Comparison of ENCODE assay signal across 8 cellular contexts in genomic region chr15:39781967-39782292, GRCh38. TPM values are rescaled to one million over a fixed set of nuclear protein-coding genes. Genes with fewer than 3 reads are reported as not detected.
DNase-seq lines count a peak whose midpoint lies in the region; ATAC-seq and TF ChIP-seq lines count a peak whose summit lies in the region.

No MANE protein-coding gene starts in this region.

- no peaks in the 10 kb centered on the region for H3K9me3 ChIP-seq in CD8-positive, alpha-beta T cell (ENCODE audit: low read length)
- no peaks in the 10 kb centered on the region for H3K9me3 ChIP-seq in neuron (ENCODE audit: low read length)

- peaks cover 48% of the 10 kb centered on the region for H3K4me1 Mint-ChIP-seq in CD8-positive, alpha-beta T cell (ENCODE audit: low read depth)

- H3K27ac Mint-ChIP-seq in CD8-positive, alpha-beta T cell, result peak overlapping the region; percentile 87

- no peak for DNase-seq in CD8-positive, alpha-beta T cell
- DNase-seq in NB4 (ENCODE audit: low read depth), result no peak
- no peak for DNase-seq in dorsolateral prefrontal cortex
- no peak for DNase-seq in C1 segment of cervical spinal cord (lab: John Stamatoyannopoulos, UW)
- DNase-seq in globus pallidus (ENCODE audit: low spot score), result no peak
- no peak for DNase-seq in NCI-H187 (lab: John Stamatoyannopoulos, UW)

- H3K4me1 ChIP-seq in CD8-positive, alpha-beta T cell (ENCODE audit: insufficient read depth, low read length), result peaks cover 20% of the 10 kb centered on the region
- H3K4me1 ChIP-seq in neuron (ENCODE audit: insufficient read depth, low read length), result peaks cover 57% of the 10 kb centered on the region

- intact Hi-C loops in CD8-positive, alpha-beta T cell (cut with DNase I, micrococcal nuclease), result loop anchor here (1.0 to 10.0 kb wide), 16 partner anchors 140 to 1335 kb away; partner anchors contain the start of genes EIF2AK4 (in 2 of the 2), INAFM2 (in 2 of the 2), SRP14 (in 2 of the 2) and BUB1B (in 1 of the 2)
- intact Hi-C loops in dorsolateral prefrontal cortex (cut with DNase I), result loop anchor here (5.0 to 10.0 kb wide), 4 partner anchors 140 to 493 kb away; partner anchors contain the start of gene GPR176 (in 1 of the 2)

- H3K27me3 ChIP-seq in CD8-positive, alpha-beta T cell (ENCODE audit: insufficient read depth, low read length), result no peaks in the 10 kb centered on the region
- H3K27me3 ChIP-seq in dorsolateral prefrontal cortex (no peaks in the 10 kb centered on the region), neuron (ENCODE audit: insufficient read depth, low read length) (no peaks in the 10 kb centered on the region)

- no peak for TF ChIP-seq CTCF in CD8-positive, alpha-beta T cell (IDR thresholded peaks at IDR 0.05)
- TF ChIP-seq CTCF in NB4 (IDR thresholded peaks at IDR 0.05; ENCODE audit: low read depth, low read length) (no peak), dorsolateral prefrontal cortex (IDR thresholded peaks at IDR 0.05 in 54 of 56, conservative IDR thresholded peaks at IDR 0.05 in 2 of 56; ENCODE audit: low read depth in 1 of 56, partially characterized antibody in 56 of 56) (no peak)

- H3K27me3 Mint-ChIP-seq in CD8-positive, alpha-beta T cell (ENCODE audit: low read depth), result peaks cover 2% of the 10 kb centered on the region

- no peak for ATAC-seq in CD8-positive, alpha-beta T cell
- ATAC-seq in GM21825 (IDR thresholded peaks at IDR 0.05; ENCODE audit: unreplicated experiment), result no peak

- peaks cover 19% of the 10 kb centered on the region for H3K36me3 Mint-ChIP-seq in CD8-positive, alpha-beta T cell

- TF ChIP-seq POLR2A in NB4 (IDR thresholded peaks at IDR 0.05; ENCODE audit: extremely low read depth, insufficient read length), result no peak

- POLR2A ChIA-PET in CD8-positive, alpha-beta T cell (lab: Charles Lee), result interaction anchor here (1.1 to 1.4 kb wide), 2 partner anchors 9 to 257 kb away, joined by 3 to 4 read pairs; partner anchors contain the start of gene SRP14

- no peaks in the 10 kb centered on the region for H3K36me3 ChIP-seq in CD8-positive, alpha-beta T cell (ENCODE audit: insufficient read depth, low read length)
- H3K36me3 ChIP-seq in neuron (ENCODE audit: insufficient read depth, low read length), result no peaks in the 10 kb centered on the region

- H3K4me3 Mint-ChIP-seq in CD8-positive, alpha-beta T cell, result peak overlapping the region; percentile 85

- H3K27ac ChIP-seq in CD8-positive, alpha-beta T cell (ENCODE audit: low read depth, low read length), result peak overlapping the region; percentile 68
- peak overlapping the region in 55 of 59 donors; percentile 3 to 94 (median 83) for H3K27ac ChIP-seq in dorsolateral prefrontal cortex

- H2AFZ ChIP-seq in neuron (ENCODE audit: low read depth, low read length), result peak overlapping the region; percentile 73

- no peaks in the 10 kb centered on the region for H3K9me3 Mint-ChIP-seq in CD8-positive, alpha-beta T cell

- peak overlapping the region; percentile 71 for H3K4me3 ChIP-seq in CD8-positive, alpha-beta T cell (ENCODE audit: low read depth, low read length)
- H3K4me3 ChIP-seq in NB4 (ENCODE audit: low read depth, low read length), result peak overlapping the region; percentile 77
- peak overlapping the region; percentile 59 to 95 (median 81) for H3K4me3 ChIP-seq in dorsolateral prefrontal cortex
- H3K4me3 ChIP-seq in neuron (ENCODE audit: low read length), result peak overlapping the region; percentile 71

- CTCF ChIA-PET in CD8-positive, alpha-beta T cell (lab: Charles Lee), result interaction anchor here (0.7 kb wide), 1 partner anchor 527 kb away, joined by 4 read pairs; no protein-coding TSS in a partner anchor

RNA-seq across cellular contexts. Expression of gene FSIP1, which starts 0.7 kb away (rescaled TPM):
- total RNA-seq in CD8-positive, alpha-beta T cell, result under 1 TPM; 0.22 to 0.64 TPM
- 10 to 100 TPM in 34 of 120 experiments, 1 to 10 TPM in 86; 3.4 to 15.4 (median 8.8) TPM for total RNA-seq in dorsolateral prefrontal cortex
